Comparison of ENCODE assay signal across 11 cellular contexts in the genomic region with DNA sequence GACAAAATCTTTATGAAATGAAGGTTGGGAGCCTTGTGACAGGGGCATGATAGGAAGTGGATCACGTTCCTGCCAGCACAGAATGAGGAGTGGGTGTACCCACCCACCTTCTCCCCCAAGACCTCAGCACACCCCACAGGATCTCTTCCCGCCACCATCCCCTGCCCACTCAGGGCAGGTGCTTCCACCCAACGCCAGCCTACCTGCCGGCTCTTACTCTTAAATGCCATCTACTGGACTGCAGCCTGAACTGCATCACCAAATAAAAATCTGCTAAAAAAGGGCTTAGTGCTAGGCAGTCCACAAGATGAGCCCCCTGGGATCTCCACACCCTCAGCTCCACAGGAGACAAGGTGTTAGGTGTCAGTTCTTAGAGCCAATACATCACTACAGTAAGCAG. TPM values are rescaled to one million over a fixed set of nuclear protein-coding genes. Genes with fewer than 3 reads are reported as not detected.
DNase-seq lines count a peak whose midpoint lies in the region; ATAC-seq, FAIRE-seq and TF ChIP-seq lines count a peak whose summit lies in the region.
"Had no signal": no experiment of that assay in that cellular context is flagged by ENCODE, and none has a peak within 500 bp of the region (broad histone marks: within the 10 kb centered on the region; RNA-seq: fewer than 3 reads in every experiment).

No MANE protein-coding gene starts in this region.

- no peaks in the 10 kb centered on the region for H4K20me1 ChIP-seq in K562 (replicated peaks; ENCODE audit: control insufficient read depth, insufficient read depth, low read length)

- peaks cover 19% of the 10 kb centered on the region; the same call in 2 of the 3 replicates for H3K79me2 ChIP-seq in K562 (ENCODE audit: control insufficient read depth, insufficient read depth, low read length)

- intact Hi-C loops in K562 (cut with micrococcal nuclease) (no loop called here), right lobe of liver (cut with DNase I) (no loop called here), esophagus muscularis mucosa (cut with DNase I) (no loop called here)

- no TSS peak for BruUV-seq in K562 (replicated peaks; lab: Mats Ljungman, UMichigan)

- H3K9me3 ChIP-seq in K562 (replicated peaks; ENCODE audit: control insufficient read depth, insufficient read depth, low read depth, low read length) (0 out of 2 replicates have a peak, but pooled peaks cover 3% of the 10 kb centered on the region), right lobe of liver (no peaks in the 10 kb centered on the region), esophagus muscularis mucosa (peaks cover 0 to 27% (median 19%) of the 10 kb centered on the region in 4 donors)

- H3K9ac ChIP-seq in K562 (ENCODE audit: insufficient read depth in 1 of 2, low read depth in 2 of 2, low read length in 2 of 2) = no peak overlapping the region

- peak in 1 of 2 experiments; percentile 46; a peak in 2 of 4 replicates for TF ChIP-seq RAD21 in K562 (CRISPR knock-in tag; conservative IDR thresholded peaks at IDR 0.05 in 1 of 2, IDR thresholded peaks at IDR 0.05 in 1 of 2)

- in situ Hi-C loops in K562 (cut with MboI) = no loop called here

- H3K27ac ChIP-seq in K562 (ENCODE audit: extremely low read depth, low read depth, low read length) (no peak overlapping the region), right lobe of liver (no peak overlapping the region), esophagus muscularis mucosa (replicated peaks in 1 of 4) (no peak overlapping the region)
- H3K27ac ChIP-seq: dorsolateral prefrontal cortex, hepatocyte had no signal

- POLR2A ChIA-PET in K562 (lab: Yijun Ruan, JAX) = interaction anchor here (1.5 kb wide), 1 partner anchor 11 kb away, joined by 3 read pairs; no protein-coding TSS in a partner anchor

- no peaks in the 10 kb centered on the region for H3K9me1 ChIP-seq in K562 (ENCODE audit: control insufficient read depth, insufficient read depth, low read length)

- no peak overlapping the region for H3K4me3 ChIP-seq in GM06990 (replicated peaks; ENCODE audit: low read depth, low read length)
- H3K4me3 ChIP-seq in K562 = no peak overlapping the region
- no peak overlapping the region for H3K4me3 ChIP-seq in right lobe of liver
- H3K4me3 ChIP-seq in esophagus muscularis mucosa = no peak overlapping the region
- H3K4me3 ChIP-seq: dorsolateral prefrontal cortex, hepatocyte had no signal

- CTCF ChIA-PET in K562 (lab: Yijun Ruan, JAX; ENCODE audit: low intra/inter-chr PET ratio) = no interaction called here

- TF ChIP-seq POLR2A in K562 (conservative IDR thresholded peaks at IDR 0.05) (no peak), right lobe of liver (IDR thresholded peaks at IDR 0.05) (no peak), esophagus muscularis mucosa (IDR thresholded peaks at IDR 0.05; ENCODE audit: low read depth) (no peak)

- FAIRE-seq in K562 (lab: Jason Lieb, UNC) = no peak

- TF ChIP-seq EP300 in K562 (IDR thresholded peaks at IDR 0.05; ENCODE audit: low read length) (no peak), esophagus muscularis mucosa (IDR thresholded peaks at IDR 0.05) (no peak)

- no peak for DNase-seq in GM06990 (ENCODE audit: extremely low read depth, insufficient read length)
- peak; percentile 2 for DNase-seq in HT-29 (ENCODE audit: low spot score)
- peak in 2 of 4 experiments; percentile 29 to 37 for DNase-seq in K562 (ENCODE audit: extremely low read depth in 1 of 4, low spot score in 3 of 4)
- DNase-seq in right lobe of liver = no peak
- no peak for DNase-seq in activated naive CD4-positive, alpha-beta T cell treated with anti-CD3 and anti-CD28 coated beads, Interleukin-2, amount 50 U/mL, for 16 hours
- DNase-seq in esophagus muscularis mucosa (ENCODE audit: extremely low spot score) = no peak
- DNase-seq: activated CD4-positive, alpha-beta T cell treated with anti-CD3 and anti-CD28 coated beads, Interleukin-2, amount 50 U/mL, for 1 hour; dorsolateral prefrontal cortex; NCI-H524 had no signal

- no peaks in the 10 kb centered on the region for H3K4me1 ChIP-seq in K562 (replicated peaks in 1 of 2; ENCODE audit: control insufficient read depth in 2 of 2, insufficient read depth in 2 of 2, low read length in 2 of 2)
- no peaks in the 10 kb centered on the region for H3K4me1 ChIP-seq in right lobe of liver
- H3K4me1 ChIP-seq in esophagus muscularis mucosa = no peaks in the 10 kb centered on the region

- H3K36me3 ChIP-seq in GM06990 (ENCODE audit: control insufficient read depth, insufficient read depth, low read length) (no peaks in the 10 kb centered on the region), K562 (ENCODE audit: control insufficient read depth, insufficient read depth, low read length) (peaks cover 7% of the 10 kb centered on the region; the same call in 2 of the 3 replicates), right lobe of liver (no peaks in the 10 kb centered on the region), esophagus muscularis mucosa (peaks cover 0 to 6% (median 4%) of the 10 kb centered on the region in 4 donors)

- H3K4me2 ChIP-seq in K562 (ENCODE audit: insufficient read depth, low read length) = no peak overlapping the region
- H3K4me2 ChIP-seq: hepatocyte had no signal

- ATAC-seq in K562 (peak; percentile 90), right lobe of liver (peak in 2 of 4 donors; percentile 13 to 33), HG02840 (IDR thresholded peaks at IDR 0.05; ENCODE audit: low FRiP score, unreplicated experiment) (no peak)

- peak; percentile 27 for TF ChIP-seq CTCF in GM06990 (IDR thresholded peaks at IDR 0.05; ENCODE audit: insufficient read depth, low read length, poor library complexity, severe bottlenecking)
- peak; percentile 57 to 68 (median 67) for TF ChIP-seq CTCF in K562 (IDR thresholded peaks at IDR 0.05 in 2 of 3, conservative IDR thresholded peaks at IDR 0.05 in 1 of 3; ENCODE audit: insufficient read depth in 2 of 3, low read depth in 1 of 3, low read length in 3 of 3)
- peak in 3 of 4 donors; percentile 12 to 23 (median 14) for TF ChIP-seq CTCF in right lobe of liver (IDR thresholded peaks at IDR 0.05)
- TF ChIP-seq CTCF in esophagus muscularis mucosa (IDR thresholded peaks at IDR 0.05) = no peak

- 38% methylated on average over 4 of the region's 4 CpGs for WGBS in K562 (ENCODE audit: insufficient coverage, low coverage, missing lambda C conversion rate)
- WGBS in right lobe of liver (ENCODE audit: insufficient coverage, low coverage, low lambda C conversion rate, missing lambda C conversion rate) = 75% methylated on average over 4 of the region's 4 CpGs
- WGBS in esophagus muscularis mucosa = 76% methylated on average over 4 of the region's 4 CpGs

- no peak overlapping the region for H2AFZ ChIP-seq in K562 (ENCODE audit: low read depth, low read length)
- H2AFZ ChIP-seq: hepatocyte had no signal

- H3K27me3 ChIP-seq in GM06990 (replicated peaks; ENCODE audit: control insufficient read depth, insufficient read depth, low read length) = no peaks in the 10 kb centered on the region
- no peaks in the 10 kb centered on the region for H3K27me3 ChIP-seq in K562 (ENCODE audit: control insufficient read depth in 2 of 2, insufficient read depth in 2 of 2, low read length in 2 of 2)
- no peaks in the 10 kb centered on the region for H3K27me3 ChIP-seq in right lobe of liver
- no peaks in the 10 kb centered on the region for H3K27me3 ChIP-seq in esophagus muscularis mucosa
- H3K27me3 ChIP-seq: dorsolateral prefrontal cortex, hepatocyte had no signal

TF ChIP-seq in K562, 482 proteins besides CTCF, POLR2A, EP300 and RAD21:
- TF ChIP-seq SMC3 (conservative IDR thresholded peaks at IDR 0.05; ENCODE audit: insufficient read depth, low read depth, low read length) = 0 out of 2 replicates have a peak, but pooled peaks have one; percentile 23
- no peak for TF ChIP-seq NELFE (IDR thresholded peaks at IDR 0.05; ENCODE audit: insufficient read depth, insufficient read length)
TF ChIP-seq in K562: peak in this region for 1.

RNA-seq across cellular contexts. Expression of a gene that starts 20.6 kb away (rescaled TPM):
- 7.1 and 8.7 TPM in 2 replicates for total RNA-seq in HT-29 (2014; rRNA removed; shearing (Covaris generic))
- 29.2 and 29.4 TPM in 2 replicates for total RNA-seq in K562 (2011; cell fraction: chromatin; rRNA removed; ENCODE audit: low replicate concordance)
- 15.7 and 16.3 TPM in 2 replicates for total RNA-seq in K562 (2011; cell fraction: nucleolus; rRNA removed)
- 24.2 and 31.1 TPM in 2 replicates for total RNA-seq in K562 (2011; cell fraction: nucleoplasm; rRNA removed)
- total RNA-seq in K562 (2014; rRNA removed) (17.8 and 18.2 TPM in 2 replicates), K562 (2014; rRNA removed; fragmentation: Illumina TruSeq; extraction: Trizol) (15.2 and 16.7 TPM in 2 replicates), K562 (2015; rRNA removed; fragmentation: Illumina TruSeq; extraction: Trizol) (20.4 and 20.7 TPM in 2 replicates), K562 (2021) (37.1 and 37.7 TPM in 2 replicates), right lobe of liver (1 to 10 TPM; 3.4 to 8.6 (median 5.7) TPM), esophagus muscularis mucosa (10 to 100 TPM; 18.3 to 26.8 (median 25.4) TPM)
- polyA plus RNA-seq in K562 (2011; rRNA removed) (34.4 and 44.1 TPM in 2 replicates), K562 (2014; fragmentation: Illumina TruSeq; extraction: Trizol) (40.8 and 54.5 TPM in 2 replicates), K562 (2014; fragmentation: Nextera tagmentation; extraction: Ambion mirVana) (10 to 100 TPM; 20.2 to 21.4 TPM), K562 (2014; rRNA removed) (42.1 and 45.4 TPM in 2 replicates)
- polyA plus RNA-seq in K562 (2011; cell fraction: cytosol; rRNA removed) = 45.5 and 47.8 TPM in 2 replicates
- 22.0 and 27.6 TPM in 2 replicates for polyA plus RNA-seq in K562 (2011; cell fraction: nucleus; rRNA removed)
- polyA plus RNA-seq in K562 (2012) = 50.7 and 54.0 TPM in 2 replicates
- 19.4 and 24.8 TPM in 2 replicates for polyA minus RNA-seq in K562 (2011; rRNA and poly(A)+ RNA removed)
- 13.0 and 18.5 TPM in 2 replicates for polyA minus RNA-seq in K562 (2011; cell fraction: cytosol; rRNA and poly(A)+ RNA removed)
- 7.4 and 12.0 TPM in 2 replicates for polyA minus RNA-seq in K562 (2011; cell fraction: nucleus; rRNA and poly(A)+ RNA removed)

Comparison
In these comparisons a context has a peak if more than half of its experiments do, and no peak if none do; other contexts are left out.
1. CTCF ChIP-seq: peak in GM06990 (single experiment), K562 (3 of 3) and right lobe of liver (3 of 4); none in esophagus muscularis mucosa (0 of 3).